In genomic region chr1:180652791-180653190, GRCh38 we compare ENCODE assay signal across 22 cellular contexts. TPM values are rescaled to one million over a fixed set of nuclear protein-coding genes. Genes with fewer than 3 reads are reported as not detected.
DNase-seq lines count a peak whose midpoint lies in the region; TF ChIP-seq lines count a peak whose summit lies in the region.
"Had no signal": no experiment of that assay in that cellular context is flagged by ENCODE, and none has a peak within 500 bp of the region (broad histone marks: within the 10 kb centered on the region; RNA-seq: fewer than 3 reads in every experiment).

No MANE protein-coding gene starts in this region.

- H2AFZ ChIP-seq in mammary epithelial cell (ENCODE audit: low read depth, low read length): no peak overlapping the region

- H3K27me3 Mint-ChIP-seq in MCF 10A (ENCODE audit: insufficient read depth, unreplicated experiment): no peaks in the 10 kb centered on the region
- no peaks in the 10 kb centered on the region for H3K27me3 Mint-ChIP-seq in Caco-2 (ENCODE audit: insufficient read depth, unreplicated experiment)
- H3K27me3 Mint-ChIP-seq: CD4-positive, alpha-beta memory T cell; IgD-negative memory B cell had no signal

- H3K27ac ChIP-seq in mammary epithelial cell (ENCODE audit: insufficient read depth, low read depth, low read length) (no peak overlapping the region), SJCRH30 (no peak overlapping the region)
- H3K27ac ChIP-seq: BLaER1 had no signal

- no peak overlapping the region for H3K4me2 ChIP-seq in mammary epithelial cell (ENCODE audit: insufficient read depth, low read depth, low read length)
- H3K4me2 ChIP-seq: BLaER1 had no signal

- CTCF ChIA-PET in MCF 10A (lab: Yijun Ruan, JAX): interaction anchor here (0.6 to 1.5 kb wide), 5 partner anchors 14 to 439 kb away, joined by 3 to 7 read pairs (median 6); no protein-coding TSS in a partner anchor
- CTCF ChIA-PET in mammary epithelial cell (lab: Charles Lee; ENCODE audit: low non-redundant PET): interaction anchor here (0.6 kb wide), 1 partner anchor 132 kb away, joined by 14 read pairs; no protein-coding TSS in a partner anchor
- CTCF ChIA-PET in Caco-2 (lab: Charles Lee): no interaction called here

- H3K27ac Mint-ChIP-seq in MCF 10A (ENCODE audit: low read depth, unreplicated experiment) (no peak overlapping the region), Caco-2 (ENCODE audit: unreplicated experiment) (no peak overlapping the region)
- H3K27ac Mint-ChIP-seq: H9 had no signal

- H3K36me3 ChIP-seq in mammary epithelial cell (ENCODE audit: insufficient read depth, low read length) (no peaks in the 10 kb centered on the region), adipocyte (ENCODE audit: control insufficient read depth, insufficient read depth, low read length, severe bottlenecking) (no peaks in the 10 kb centered on the region), SJCRH30 (no peaks in the 10 kb centered on the region), Caco-2 (ENCODE audit: control insufficient read depth, insufficient read depth, low read length) (no peaks in the 10 kb centered on the region)
- H3K36me3 ChIP-seq: BLaER1 had no signal

- H3K36me3 Mint-ChIP-seq in MCF 10A (ENCODE audit: insufficient read depth, unreplicated experiment): no peaks in the 10 kb centered on the region
- peaks cover 14% of the 10 kb centered on the region for H3K36me3 Mint-ChIP-seq in Caco-2 (ENCODE audit: insufficient read depth, unreplicated experiment)

- peaks cover 64% of the 10 kb centered on the region for H3K79me2 ChIP-seq in mammary epithelial cell (ENCODE audit: insufficient read depth, low read length)

- 100% methylated on average over 2 of the region's 2 CpGs for WGBS in mammary epithelial cell (ENCODE audit: low coverage, missing lambda C conversion rate)

- no peak for DNase-seq in MCF 10A (ENCODE audit: unreplicated experiment)
- DNase-seq in mammary epithelial cell: no peak
- DNase-seq in adipocyte (ENCODE audit: low read depth): peak; percentile 45
- peak; percentile 18 for DNase-seq in dedifferentiated amniotic fluid mesenchymal stem cell (ENCODE audit: extremely low spot score)
- peak; percentile 44 for DNase-seq in renal cortical epithelial cell (ENCODE audit: low read depth)
- no peak for DNase-seq in SJCRH30
- DNase-seq in superior temporal gyrus (ENCODE audit: extremely low spot score): no peak
- no peak for DNase-seq in Caco-2
- DNase-seq: 8988T; Calu3; CD4-positive, alpha-beta memory T cell; DMS53; H9; NCI-H1417 treated with DMSO at 0.1 percent for 48 hours; NCI-H1930; NCI-H345; NCI-H524 treated with DMSO at 0.1 percent for 48 hours; PC-3; RPMI8226; SHP77 treated with DMSO at 0.1 percent for 48 hours had no signal

- TF ChIP-seq CTCF in MCF 10A (IDR thresholded peaks at IDR 0.05; ENCODE audit: unreplicated experiment) (no peak), mammary epithelial cell (conservative IDR thresholded peaks at IDR 0.05 in 1 of 2, IDR thresholded peaks at IDR 0.05 in 1 of 2; ENCODE audit: extremely low read depth in 1 of 2, insufficient read depth in 1 of 2, low read depth in 1 of 2, low read length in 2 of 2) (no peak), Caco-2 (IDR thresholded peaks at IDR 0.05; ENCODE audit: insufficient read depth in 1 of 2, low read depth in 1 of 2, low read length in 1 of 2, severe bottlenecking in 1 of 2, unreplicated experiment in 1 of 2) (no peak)

- H3K4me1 Mint-ChIP-seq in MCF 10A (ENCODE audit: insufficient read depth, unreplicated experiment): peaks cover 11% of the 10 kb centered on the region
- no peaks in the 10 kb centered on the region for H3K4me1 Mint-ChIP-seq in Caco-2 (ENCODE audit: low read depth, unreplicated experiment)

- no peaks in the 10 kb centered on the region for H4K20me1 ChIP-seq in mammary epithelial cell (ENCODE audit: insufficient read depth, low read length)

- H3K9ac ChIP-seq in mammary epithelial cell (ENCODE audit: insufficient read depth, low read length) (no peak overlapping the region), adipocyte (ENCODE audit: low read length) (no peak overlapping the region)
- H3K9ac ChIP-seq: BLaER1 had no signal

- POLR2A ChIA-PET in MCF 10A (lab: Yijun Ruan, JAX): interaction anchor here (0.7 to 1.6 kb wide), 7 partner anchors 8 to 150 kb away, joined by 3 to 8 read pairs (median 4); partner anchors contain the start of gene XPR1
- POLR2A ChIA-PET in Caco-2 (lab: Charles Lee): no interaction called here

- H3K27me3 ChIP-seq in mammary epithelial cell (ENCODE audit: insufficient read depth, low read length) (no peaks in the 10 kb centered on the region), adipocyte (replicated peaks; ENCODE audit: control insufficient read depth, insufficient read depth, low read length) (no peaks in the 10 kb centered on the region), SJCRH30 (no peaks in the 10 kb centered on the region), Caco-2 (replicated peaks; ENCODE audit: control insufficient read depth, insufficient read depth, low read length) (no peaks in the 10 kb centered on the region)
- H3K27me3 ChIP-seq: BLaER1 had no signal

- H3K9me3 ChIP-seq in mammary epithelial cell (replicated peaks; ENCODE audit: insufficient read depth, low read length) (peaks cover 2% of the 10 kb centered on the region), adipocyte (ENCODE audit: control insufficient read depth, low read length) (peaks cover 3% of the 10 kb centered on the region), SJCRH30 (replicated peaks) (peaks cover 6% of the 10 kb centered on the region; the same call in 1 of the 2 replicates), Caco-2 (peaks cover 3% of the 10 kb centered on the region)

- H3K4me1 ChIP-seq in mammary epithelial cell (ENCODE audit: insufficient read depth, low read length) (no peaks in the 10 kb centered on the region), adipocyte (ENCODE audit: control insufficient read depth, insufficient read depth, low read length) (no peaks in the 10 kb centered on the region), SJCRH30 (no peaks in the 10 kb centered on the region), Caco-2 (no peaks in the 10 kb centered on the region)
- H3K4me1 ChIP-seq: BLaER1 had no signal

- intact Hi-C loops in MCF 10A (cut with micrococcal nuclease): no loop called here
- intact Hi-C loops in mammary epithelial cell (cut with micrococcal nuclease): no loop called here
- intact Hi-C loops in Caco-2 (cut with micrococcal nuclease; ENCODE audit: unreplicated experiment): no loop called here

- dilution Hi-C loops in mammary epithelial cell (cut with HindIII; ENCODE audit: low sequenced_read_pairs): no loop called here

- H3K9me3 Mint-ChIP-seq in MCF 10A (ENCODE audit: unreplicated experiment) (peaks cover under 1% of the 10 kb centered on the region), Caco-2 (ENCODE audit: unreplicated experiment) (peaks cover 10% of the 10 kb centered on the region)

- H3K4me3 Mint-ChIP-seq in MCF 10A (ENCODE audit: unreplicated experiment) (no peak overlapping the region), Caco-2 (ENCODE audit: unreplicated experiment) (no peak overlapping the region)
- H3K4me3 Mint-ChIP-seq: CD4-positive, alpha-beta memory T cell; H9; IgD-negative memory B cell had no signal

- in situ Hi-C loops in mammary epithelial cell (cut with MboI; ENCODE audit: low sequenced_read_pairs in 2 of 2): no loop called here

- H3K4me3 ChIP-seq in mammary epithelial cell (replicated peaks in 1 of 3; ENCODE audit: insufficient read depth in 1 of 3, low read depth in 2 of 3, low read length in 3 of 3) (no peak overlapping the region), adipocyte (ENCODE audit: low read length) (no peak overlapping the region), SJCRH30 (no peak overlapping the region), Caco-2 (ENCODE audit: low read depth, low read length) (no peak overlapping the region)
- H3K4me3 ChIP-seq: BLaER1 had no signal

- BruUV-seq in MCF 10A (replicated peaks; lab: Mats Ljungman, UMichigan): TSS peak; percentile 8
- BruUV-seq in mammary epithelial cell (replicated peaks; lab: Mats Ljungman, UMichigan): no TSS peak
- no TSS peak for BruUV-seq in Caco-2 (replicated peaks; lab: Mats Ljungman, UMichigan)

RNA-seq across cellular contexts. Expression of gene XPR1, which starts 21.0 kb away (rescaled TPM):
- 38.6 and 39.7 TPM in 2 replicates for total RNA-seq in MCF 10A (2022)
- total RNA-seq in mammary epithelial cell: 100 to 1,000 TPM in 1 of 2 donors, 10 to 100 TPM in 1; 44.1 to 109 TPM
- 21.4 TPM for polyA plus RNA-seq in mammary epithelial cell
- polyA minus RNA-seq in mammary epithelial cell: 62.5 TPM
- 35.4 and 53.6 TPM in 2 replicates for total RNA-seq in renal cortical epithelial cell
- total RNA-seq in SJCRH30 (2014; rRNA removed; shearing (Covaris generic)): 29.8 and 30.6 TPM in 2 replicates
- 34.4 and 37.1 TPM in 2 replicates for total RNA-seq in Caco-2 (2022)

Comparison
In these comparisons a context has a peak if more than half of its experiments do, and no peak if none do; other contexts are left out.
1. DNase-seq: peak in adipocyte (single experiment), dedifferentiated amniotic fluid mesenchymal stem cell (single experiment) and renal cortical epithelial cell (single experiment); none in MCF 10A (single experiment), mammary epithelial cell (single experiment), SJCRH30 (0 of 2), superior temporal gyrus (single experiment) and Caco-2 (0 of 2).